In genomic region chr3:66412176-66412887, GRCh38 we compare ENCODE assay signal across 20 cellular contexts.
DNase-seq lines count a peak whose midpoint lies in the region; ATAC-seq, FAIRE-seq and TF ChIP-seq lines count a peak whose summit lies in the region.
"Had no signal": no experiment of that assay in that cellular context is flagged by ENCODE, and none has a peak within 500 bp of the region (broad histone marks: within the 10 kb centered on the region; RNA-seq: fewer than 3 reads in every experiment).

No MANE protein-coding gene starts in this region.

- peaks cover 0 to 61% of the 10 kb centered on the region in 2 experiments; a peak in 2 of 4 replicates for H3K79me2 ChIP-seq in H1 (ENCODE audit: control insufficient read depth in 1 of 2, insufficient read depth in 2 of 2, low read length in 2 of 2)
- no peaks in the 10 kb centered on the region for H3K79me2 ChIP-seq in osteoblast (ENCODE audit: insufficient read depth, low read length)

- H3K4ac ChIP-seq in IMR-90 (ENCODE audit: low read depth, low read length) (peak overlapping the region; percentile 89), H1 (replicated peaks; ENCODE audit: insufficient read length, low read depth, low read length) (no peak overlapping the region)

- POLR2A ChIA-PET in AG04450 (lab: Yijun Ruan, JAX): no interaction called here
- POLR2A ChIA-PET in IMR-90 (lab: Charles Lee; ENCODE audit: unreplicated experiment): no interaction called here
- POLR2A ChIA-PET in H1 (lab: Charles Lee; ENCODE audit: partially characterized antibody): interaction anchor here (0.5 to 1.1 kb wide), 2 partner anchors 71 to 78 kb away, joined by 3 read pairs; no protein-coding TSS in a partner anchor

- H3K23me2 ChIP-seq in H1 (ENCODE audit: low read depth, low read length): no peaks in the 10 kb centered on the region

- no peaks in the 10 kb centered on the region for H3K9me3 ChIP-seq in AG04450 (ENCODE audit: control insufficient read depth, insufficient read depth, low read length)
- H3K9me3 ChIP-seq in IMR-90 (ENCODE audit: control insufficient read depth, insufficient read depth, low read length): no peaks in the 10 kb centered on the region
- H3K9me3 ChIP-seq in H1 (ENCODE audit: insufficient read depth in 2 of 2, low read depth in 1 of 2, low read length in 1 of 2): no peaks in the 10 kb centered on the region
- H3K9me3 ChIP-seq in osteoblast (ENCODE audit: low read depth, low read length): no peaks in the 10 kb centered on the region
- no peaks in the 10 kb centered on the region for H3K9me3 ChIP-seq in aorta (ENCODE audit: control insufficient read depth, low read length)
- H3K9me3 ChIP-seq: colonic mucosa, lower lobe of right lung, upper lobe of left lung had no signal

- H2BK12ac ChIP-seq in H1 (ENCODE audit: low read depth, low read length): no peak overlapping the region

- H2BK15ac ChIP-seq in IMR-90 (ENCODE audit: low read depth, low read length): peak overlapping the region; percentile 86; the same call in 2 of the 3 replicates
- no peak overlapping the region for H2BK15ac ChIP-seq in H1 (ENCODE audit: low read length)

- H4K20me1 ChIP-seq in IMR-90 (ENCODE audit: insufficient read depth, low read length) (no peaks in the 10 kb centered on the region; the same call in 1 of the 2 replicates), H1 (replicated peaks in 1 of 2; ENCODE audit: control insufficient read depth in 1 of 2, insufficient read depth in 2 of 2, low read length in 2 of 2) (peaks cover 7 to 9% of the 10 kb centered on the region in 2 experiments), osteoblast (ENCODE audit: insufficient read depth, low read length) (peaks cover 2% of the 10 kb centered on the region)

- WGBS in IMR-90 (ENCODE audit: extremely low coverage in 2 of 2, insufficient read length in 1 of 2), 2 experiments: 67% methylated on average over 3 of the region's 20 CpGs; no CpG with 5 or more reads in 1 of the 2 experiments
- 85% methylated on average over 20 of the region's 20 CpGs; no CpG with 5 or more reads in 1 of the 2 experiments for WGBS in H1 (ENCODE audit: extremely low coverage in 1 of 2, insufficient coverage in 1 of 2, insufficient read length in 1 of 2, insufficient replicate concordance in 2 of 2, low coverage in 1 of 2, low lambda C conversion rate in 2 of 2, missing lambda C conversion rate in 1 of 2), 2 experiments
- 84 to 88% methylated on average over 20 of the region's 20 CpGs for WGBS in aorta, 2 donors

- H3K4me3 ChIP-seq in AG04450 (ENCODE audit: low read depth, low read length) (no peak overlapping the region), IMR-90 (ENCODE audit: insufficient read depth, low read depth, low read length) (no peak overlapping the region), H1 (ENCODE audit: extremely low read depth in 1 of 4, insufficient read depth in 2 of 4, low read depth in 3 of 4, low read length in 4 of 4) (no peak overlapping the region), osteoblast (ENCODE audit: insufficient read depth, low read length) (no peak overlapping the region), aorta (ENCODE audit: low read length in 2 of 2) (no peak overlapping the region)
- H3K4me3 ChIP-seq: colonic mucosa, lower lobe of right lung, upper lobe of left lung had no signal

- BruUV-seq in IMR-90 (replicated peaks; lab: Mats Ljungman, UMichigan): no TSS peak

- H3K4me2 ChIP-seq in IMR-90 (ENCODE audit: low read depth, low read length) (no peak overlapping the region), H1 (ENCODE audit: insufficient read depth in 1 of 2, low read depth in 2 of 2, low read length in 2 of 2) (no peak overlapping the region), osteoblast (ENCODE audit: insufficient read depth, low read length) (peak overlapping the region; percentile 37)

- H2BK5ac ChIP-seq in IMR-90 (ENCODE audit: low read depth, low read length, poor library complexity, severe bottlenecking) (peak overlapping the region; percentile 98), H1 (ENCODE audit: low read depth, low read length) (peak overlapping the region; percentile 56; the same call in 1 of the 2 replicates)

- H2AFZ ChIP-seq in IMR-90 (replicated peaks; ENCODE audit: low read length, poor library complexity) (no peak overlapping the region), H1 (ENCODE audit: low read length) (no peak overlapping the region), osteoblast (ENCODE audit: low read length) (no peak overlapping the region)

- H3K23ac ChIP-seq in IMR-90 (ENCODE audit: low read depth, low read length) (peak overlapping the region; percentile 15; the same call in 1 of the 2 replicates), H1 (ENCODE audit: insufficient read length) (no peak overlapping the region)

- H3K4me1 ChIP-seq in IMR-90 (ENCODE audit: control insufficient read depth, insufficient read depth, low read length): peaks cover 21% of the 10 kb centered on the region
- peaks cover 0 to 13% (median 5%) of the 10 kb centered on the region in 4 experiments; a peak in 4 of 7 replicates for H3K4me1 ChIP-seq in H1 (replicated peaks in 1 of 4; ENCODE audit: control insufficient read depth in 3 of 4, insufficient read depth in 4 of 4, low read length in 3 of 4)
- peaks cover 25% of the 10 kb centered on the region for H3K4me1 ChIP-seq in osteoblast (ENCODE audit: insufficient read depth, low read length)
- no peaks in the 10 kb centered on the region for H3K4me1 ChIP-seq in aorta (ENCODE audit: control insufficient read depth in 1 of 2, insufficient read depth in 2 of 2, low read length in 2 of 2)

- peak overlapping the region; percentile 94 for H2AK9ac ChIP-seq in IMR-90 (replicated peaks; ENCODE audit: low read depth, low read length, poor library complexity)

- H2BK20ac ChIP-seq in IMR-90 (ENCODE audit: low read depth, low read length): peak overlapping the region; percentile 91
- H2BK20ac ChIP-seq in H1 (ENCODE audit: low read length): no peak overlapping the region

- H4K8ac ChIP-seq in IMR-90 (ENCODE audit: low read depth in 2 of 2, low read length in 2 of 2) (peak overlapping the region; percentile 82 to 92), H1 (ENCODE audit: extremely low read depth, insufficient read depth, low read length) (no peak overlapping the region)

- TF ChIP-seq CTCF in AG04450 (IDR thresholded peaks at IDR 0.05; ENCODE audit: low read depth, low read length) (no peak), IMR-90 (conservative IDR thresholded peaks at IDR 0.05; ENCODE audit: low read depth, low read length) (no peak), H1 (IDR thresholded peaks at IDR 0.05; ENCODE audit: control extremely low read depth in 1 of 3, insufficient read depth in 1 of 3, low read depth in 1 of 3, low read length in 3 of 3) (no peak), osteoblast (IDR thresholded peaks at IDR 0.05; ENCODE audit: extremely low read depth, low read depth, low read length) (no peak)

- no peak for DNase-seq in AG04450 (ENCODE audit: low read depth, low spot score)
- no peak for DNase-seq in IMR-90
- DNase-seq in H1 (ENCODE audit: low read depth in 1 of 2, low spot score in 2 of 2): no peak
- DNase-seq in osteoblast (ENCODE audit: insufficient read length, low spot score, missing footprints): no peak
- no peak for DNase-seq in aorta
- DNase-seq in NCI-H510A (lab: John Stamatoyannopoulos, UW): no peak
- no peak for DNase-seq in T-helper 9 cell
- DNase-seq: ACHN; activated CD4-positive, alpha-beta T cell treated with anti-CD3 and anti-CD28 coated beads, Interleukin-2, amount 50 U/mL, for 1 hour; activated naive CD4-positive, alpha-beta T cell; CD8-positive, alpha-beta T cell; colonic mucosa; lower lobe of right lung; natural killer cell; NCI-H187; NCI-H345 had no signal

- H4K5ac ChIP-seq in IMR-90 (ENCODE audit: low read depth, low read length): peak overlapping the region; percentile 35; the same call in 1 of the 2 replicates
- H4K5ac ChIP-seq in H1 (ENCODE audit: insufficient read length, low read depth, low read length): no peak overlapping the region

- peaks cover 10% of the 10 kb centered on the region for H3K9me1 ChIP-seq in IMR-90 (ENCODE audit: insufficient read depth, low read length)

- H3K36me3 ChIP-seq in IMR-90 (ENCODE audit: control insufficient read depth, insufficient read depth, low read length): peaks cover 55% of the 10 kb centered on the region
- H3K36me3 ChIP-seq in H1 (ENCODE audit: control insufficient read depth in 2 of 4, insufficient read depth in 4 of 4, low read length in 3 of 4): peaks cover 47 to 89% (median 68%) of the 10 kb centered on the region in 4 experiments
- peaks cover 2% of the 10 kb centered on the region for H3K36me3 ChIP-seq in osteoblast (ENCODE audit: insufficient read depth, low read length)
- peaks cover 2 to 5% of the 10 kb centered on the region in 2 donors for H3K36me3 ChIP-seq in aorta (ENCODE audit: control insufficient read depth in 1 of 2, insufficient read depth in 2 of 2, low read length in 1 of 2)
- H3K36me3 ChIP-seq: colonic mucosa had no signal

- intact Hi-C loops in IMR-90 (cut with micrococcal nuclease): loop anchor here (2.0 to 10.0 kb wide), 2 partner anchors 60 to 182 kb away; no protein-coding TSS in a partner anchor
- intact Hi-C loops in aorta (cut with DNase I): no loop called here

- TF ChIP-seq POLR2A in IMR-90 (IDR thresholded peaks at IDR 0.05; ENCODE audit: low read depth, low read length) (peak; percentile 15; the same call in 1 of the 2 replicates), H1 (IDR thresholded peaks at IDR 0.05; ENCODE audit: control extremely low read depth in 1 of 2, low read depth in 2 of 2, low read length in 2 of 2) (no peak)

- H2AK5ac ChIP-seq in IMR-90 (ENCODE audit: low read depth, low read length) (peak overlapping the region; percentile 98), H1 (ENCODE audit: low read depth, low read length) (no peak overlapping the region)

- H3K27me3 ChIP-seq in AG04450 (ENCODE audit: control insufficient read depth, insufficient read depth, low read length) (no peaks in the 10 kb centered on the region), IMR-90 (ENCODE audit: control insufficient read depth, insufficient read depth, low read length) (no peaks in the 10 kb centered on the region), H1 (replicated peaks in 1 of 4; ENCODE audit: control insufficient read depth in 3 of 4, extremely low read depth in 1 of 4, insufficient read depth in 3 of 4, low read length in 3 of 4) (no peaks in the 10 kb centered on the region), osteoblast (ENCODE audit: insufficient read depth, low read length) (no peaks in the 10 kb centered on the region), aorta (ENCODE audit: control insufficient read depth in 1 of 2, insufficient read depth in 2 of 2, low read length in 1 of 2) (no peaks in the 10 kb centered on the region)
- H3K27me3 ChIP-seq: colonic mucosa, upper lobe of left lung had no signal

- H3K14ac ChIP-seq in IMR-90 (replicated peaks; ENCODE audit: low read depth, low read length) (peak overlapping the region; percentile 86), H1 (ENCODE audit: insufficient read length) (no peak overlapping the region)

- no peak for TF ChIP-seq RAD21 in IMR-90 (IDR thresholded peaks at IDR 0.05; ENCODE audit: low read length)
- no peak for TF ChIP-seq RAD21 in H1 (IDR thresholded peaks at IDR 0.05 in 1 of 2, conservative IDR thresholded peaks at IDR 0.05 in 1 of 2; ENCODE audit: low read depth in 2 of 2, low read length in 2 of 2)

- H3K79me1 ChIP-seq in IMR-90 (ENCODE audit: low read depth in 1 of 2, low read length in 2 of 2) (peaks cover 3 to 58% of the 10 kb centered on the region in 2 experiments), H1 (ENCODE audit: low read depth, low read length) (peaks cover 18% of the 10 kb centered on the region)

- ATAC-seq in IMR-90 (ENCODE audit: low read depth) (no peak), aorta (ENCODE audit: low FRiP score) (no peak), HG03135 (IDR thresholded peaks at IDR 0.05; ENCODE audit: unreplicated experiment) (no peak)
- ATAC-seq: CD8-positive, alpha-beta T cell; lower lobe of right lung; natural killer cell had no signal

- in situ Hi-C loops in IMR-90 (cut with MboI; ENCODE audit: low sequenced_read_pairs): loop anchor here (10.0 kb wide), 1 partner anchor 182 kb away; no protein-coding TSS in a partner anchor

- H3K18ac ChIP-seq in IMR-90 (ENCODE audit: low read depth, low read length) (peak overlapping the region; percentile 38; the same call in 1 of the 2 replicates), H1 (ENCODE audit: extremely low read depth, low read length) (no peak overlapping the region)

- no peak for TF ChIP-seq EP300 in H1 (IDR thresholded peaks at IDR 0.05; ENCODE audit: borderline replicate concordance in 1 of 2, low read depth in 2 of 2, low read length in 2 of 2)

- dilution Hi-C loops in IMR-90 (cut with HindIII; ENCODE audit: low sequenced_read_pairs, unreplicated experiment): no loop called here

- H3K9ac ChIP-seq in IMR-90 (ENCODE audit: low read depth, low read length): peak overlapping the region; percentile 4; the same call in 1 of the 2 replicates
- no peak overlapping the region for H3K9ac ChIP-seq in H1 (replicated peaks in 1 of 4; ENCODE audit: extremely low read depth in 1 of 4, low read depth in 3 of 4, low read length in 3 of 4)

- FAIRE-seq in H1 (lab: Jason Lieb, UNC): no peak
- FAIRE-seq: endothelial cell of umbilical vein, frontal cortex had no signal

- H4K91ac ChIP-seq in IMR-90 (ENCODE audit: insufficient read depth, low read depth, low read length) (peak overlapping the region; percentile 94), H1 (replicated peaks; ENCODE audit: insufficient read length, low read length) (no peak overlapping the region)

- peak overlapping the region; percentile 94 for H2BK120ac ChIP-seq in IMR-90 (ENCODE audit: low read depth, low read length)
- H2BK120ac ChIP-seq in H1 (replicated peaks; ENCODE audit: low read depth, low read length): no peak overlapping the region

- CTCF ChIA-PET in AG04450 (lab: Charles Lee): interaction anchor here (0.6 to 1.4 kb wide), 3 partner anchors 34 to 410 kb away, joined by 3 to 4 read pairs (median 4); no protein-coding TSS in a partner anchor
- CTCF ChIA-PET in IMR-90 (lab: Yijun Ruan, JAX): no interaction called here
- CTCF ChIA-PET in H1 (lab: Charles Lee; ENCODE audit: partially characterized antibody): interaction anchor here (0.5 to 7.1 kb wide), 4 partner anchors 40 to 494 kb away, joined by 3 to 42 read pairs (median 4); no protein-coding TSS in a partner anchor

- H3K56ac ChIP-seq in IMR-90 (ENCODE audit: extremely low read depth, insufficient read depth, low read length) (peak overlapping the region; percentile 22; the same call in 1 of the 2 replicates), H1 (replicated peaks; ENCODE audit: insufficient read length, low read depth, low read length) (no peak overlapping the region)

- H3K27ac ChIP-seq in AG04450 (ENCODE audit: low read depth, low read length) (peak overlapping the region; percentile 97), IMR-90 (ENCODE audit: insufficient read depth, low read length) (peak overlapping the region; percentile 58; the same call in 1 of the 2 replicates), H1 (ENCODE audit: low read depth, low read length) (no peak overlapping the region), osteoblast (ENCODE audit: low read depth, low read length) (peak overlapping the region; percentile 90), aorta (ENCODE audit: low read depth in 1 of 2, low read length in 2 of 2) (no peak overlapping the region)
- H3K27ac ChIP-seq: colonic mucosa, lower lobe of right lung, upper lobe of left lung had no signal

Comparison
In these comparisons a context has a peak if more than half of its experiments do, and no peak if none do; other contexts are left out.
1. H3K27ac ChIP-seq: peak in AG04450 (single experiment), IMR-90 (single experiment) and osteoblast (single experiment); none in H1 (single experiment) and aorta (0 of 2).